In genomic region chr16:21722771-21723460, GRCh38 we compare ENCODE assay signal across 17 cellular contexts. TPM values are rescaled to one million over a fixed set of nuclear protein-coding genes. Genes with fewer than 3 reads are reported as not detected.
DNase-seq lines count a peak whose midpoint lies in the region; FAIRE-seq and TF ChIP-seq lines count a peak whose summit lies in the region.
"Had no signal": no experiment of that assay in that cellular context is flagged by ENCODE, and none has a peak within 500 bp of the region (broad histone marks: within the 10 kb centered on the region; RNA-seq: fewer than 3 reads in every experiment).

No MANE protein-coding gene starts in this region.

- H3K27me3 Mint-ChIP-seq in mesothelial cell of epicardium (ENCODE audit: low read depth) = peaks cover 22% of the 10 kb centered on the region

- H3K9ac ChIP-seq in keratinocyte (ENCODE audit: control insufficient read depth, extremely low read depth, insufficient read depth, low read length) = no peak overlapping the region
- H3K9ac ChIP-seq: BLaER1 had no signal

- peak overlapping the region; percentile 0 for H2AFZ ChIP-seq in keratinocyte (ENCODE audit: control insufficient read depth, low read length)

- no peaks in the 10 kb centered on the region for H3K36me3 Mint-ChIP-seq in mesothelial cell of epicardium

- H3K4me3 ChIP-seq in keratinocyte (ENCODE audit: control insufficient read depth in 2 of 3, extremely low read depth in 1 of 3, insufficient read depth in 2 of 3, low read depth in 1 of 3, low read length in 3 of 3) = no peak overlapping the region
- H3K4me3 ChIP-seq: BLaER1, GM12878 had no signal

- dilution Hi-C loops in keratinocyte (cut with MboI; ENCODE audit: extremely low pct_ligation_motif_present, low sequenced_read_pairs) = no loop called here

- H3K36me3 ChIP-seq in keratinocyte (ENCODE audit: control insufficient read depth in 2 of 2, extremely low read depth in 1 of 2, insufficient read depth in 2 of 2, low read length in 2 of 2) = no peaks in the 10 kb centered on the region
- H3K36me3 ChIP-seq: BLaER1 had no signal

- no peaks in the 10 kb centered on the region for H3K9me3 ChIP-seq in keratinocyte (ENCODE audit: control insufficient read depth, low read depth, low read length)
- H3K9me3 ChIP-seq: BLaER1, Caco-2 had no signal

- DNase-seq in NCI-H82 (lab: John Stamatoyannopoulos, UW) (peak; percentile 38), NCI-H82 treated with DMSO at 0.1 percent for 48 hours (lab: John Stamatoyannopoulos, UW; ENCODE audit: unreplicated experiment) (no peak), NCI-H2171 (lab: John Stamatoyannopoulos, UW) (peak; percentile 11), cerebellar cortex (ENCODE audit: low spot score) (peak; percentile 86), keratinocyte (ENCODE audit: low read depth, low spot score) (no peak), mesothelial cell of epicardium (ENCODE audit: low spot score in 2 of 2, unreplicated experiment in 2 of 2) (no peak)
- DNase-seq in effector CD8-positive, alpha-beta T cell (lab: John Stamatoyannopoulos, UW) = no peak
- no peak for DNase-seq in activated CD4-positive, CD25-positive, alpha-beta regulatory T cell (lab: John Stamatoyannopoulos, UW)
- DNase-seq: 8988T; AML-193; Caco-2; CD8-positive, alpha-beta memory T cell; GOT3; H9 had no signal

- no peak for TF ChIP-seq CTCF in keratinocyte (optimal IDR thresholded peaks at IDR 0.05 in 1 of 3, IDR thresholded peaks at IDR 0.05 in 1 of 3, conservative IDR thresholded peaks at IDR 0.05 in 1 of 3; ENCODE audit: extremely low read depth in 1 of 3, insufficient read depth in 2 of 3, low read length in 3 of 3)
- TF ChIP-seq CTCF in mesothelial cell of epicardium (IDR thresholded peaks at IDR 0.05; ENCODE audit: unreplicated experiment) = no peak

- no peak overlapping the region for H3K27ac ChIP-seq in keratinocyte (ENCODE audit: control insufficient read depth, insufficient read depth, low read length)
- H3K27ac ChIP-seq: BLaER1 had no signal

- H3K27ac Mint-ChIP-seq in mesothelial cell of epicardium = no peak overlapping the region
- H3K27ac Mint-ChIP-seq: CD8-positive, alpha-beta memory T cell; H9 had no signal

- no peaks in the 10 kb centered on the region for H3K9me3 Mint-ChIP-seq in mesothelial cell of epicardium
- H3K9me3 Mint-ChIP-seq: H9 had no signal

- no peaks in the 10 kb centered on the region for H3K79me2 ChIP-seq in keratinocyte (ENCODE audit: control insufficient read depth, insufficient read depth, low read length)

- no peaks in the 10 kb centered on the region for H4K20me1 ChIP-seq in keratinocyte (ENCODE audit: control insufficient read depth, extremely low read depth, insufficient read depth, low read length)
- H4K20me1 ChIP-seq: BLaER1 had no signal

- H3K4me1 ChIP-seq in keratinocyte (ENCODE audit: control insufficient read depth, extremely low read depth, insufficient read depth, low read length) = no peaks in the 10 kb centered on the region
- H3K4me1 ChIP-seq: Caco-2 had no signal

- FAIRE-seq in keratinocyte (lab: Jason Lieb, UNC) = no peak
- FAIRE-seq: GM12878 had no signal

- H3K9me1 ChIP-seq in keratinocyte (ENCODE audit: control insufficient read depth, extremely low read depth, insufficient read depth, low read length) = no peaks in the 10 kb centered on the region

- no peak overlapping the region for H3K4me3 Mint-ChIP-seq in mesothelial cell of epicardium
- H3K4me3 Mint-ChIP-seq: CD8-positive, alpha-beta memory T cell; H9 had no signal

- no peaks in the 10 kb centered on the region for H3K4me1 Mint-ChIP-seq in mesothelial cell of epicardium
- H3K4me1 Mint-ChIP-seq: CD8-positive, alpha-beta memory T cell; H9 had no signal

- no peak overlapping the region for H3K4me2 ChIP-seq in keratinocyte (ENCODE audit: control insufficient read depth, extremely low read depth, insufficient read depth, low read depth, low read length)
- H3K4me2 ChIP-seq: BLaER1 had no signal

- H3K27me3 ChIP-seq in keratinocyte (ENCODE audit: control insufficient read depth, extremely low read depth, insufficient read depth, low read length) = no peaks in the 10 kb centered on the region
- H3K27me3 ChIP-seq: BLaER1 had no signal

RNA-seq across cellular contexts. Expression of gene OTOA, which starts 59.1 kb away (rescaled TPM):
- 0.04 TPM in 1 of 3 replicates, not detected in the others for polyA plus RNA-seq in keratinocyte
- polyA plus RNA-seq in keratinocyte (2011; ENCODE audit: low read depth) = not detected
- 0.03 TPM in 1 of 2 replicates, not detected in the other for polyA plus RNA-seq in keratinocyte (2011; cell fraction: cytosol; rRNA removed)
- polyA plus RNA-seq in keratinocyte (2011; cell fraction: nucleus; rRNA removed) = 0.14 and 0.15 TPM in 2 replicates
- polyA plus RNA-seq in keratinocyte (2012; ENCODE audit: low replicate concordance) = 0.08 TPM in 1 of 2 replicates, not detected in the other
- polyA minus RNA-seq in keratinocyte = 0.16 to 0.26 TPM in 2 of 3 replicates, not detected in the other
- polyA minus RNA-seq in keratinocyte (2011; cell fraction: cytosol; rRNA and poly(A)+ RNA removed) = not detected
- 0.32 and 1.0 TPM in 2 replicates for polyA minus RNA-seq in keratinocyte (2011; cell fraction: nucleus; rRNA and poly(A)+ RNA removed)
- total RNA-seq in mesothelial cell of epicardium = 0.09 to 0.25 TPM (median 0.25 TPM) in 3 replicates
- total RNA-seq: Caco-2, Daoy had no signal
- polyA plus RNA-seq: CD8-positive, alpha-beta memory T cell had no signal

Comparison
In these comparisons a context has a peak if more than half of its experiments do, and no peak if none do; other contexts are left out.
1. DNase-seq: peak in NCI-H82 (single experiment), NCI-H2171 (single experiment) and cerebellar cortex (single experiment); none in NCI-H82 treated with DMSO at 0.1 percent for 48 hours (single experiment), keratinocyte (single experiment), effector CD8-positive, alpha-beta T cell (single experiment), activated CD4-positive, CD25-positive, alpha-beta regulatory T cell (0 of 4) and mesothelial cell of epicardium (0 of 2).